In the genomic region with DNA sequence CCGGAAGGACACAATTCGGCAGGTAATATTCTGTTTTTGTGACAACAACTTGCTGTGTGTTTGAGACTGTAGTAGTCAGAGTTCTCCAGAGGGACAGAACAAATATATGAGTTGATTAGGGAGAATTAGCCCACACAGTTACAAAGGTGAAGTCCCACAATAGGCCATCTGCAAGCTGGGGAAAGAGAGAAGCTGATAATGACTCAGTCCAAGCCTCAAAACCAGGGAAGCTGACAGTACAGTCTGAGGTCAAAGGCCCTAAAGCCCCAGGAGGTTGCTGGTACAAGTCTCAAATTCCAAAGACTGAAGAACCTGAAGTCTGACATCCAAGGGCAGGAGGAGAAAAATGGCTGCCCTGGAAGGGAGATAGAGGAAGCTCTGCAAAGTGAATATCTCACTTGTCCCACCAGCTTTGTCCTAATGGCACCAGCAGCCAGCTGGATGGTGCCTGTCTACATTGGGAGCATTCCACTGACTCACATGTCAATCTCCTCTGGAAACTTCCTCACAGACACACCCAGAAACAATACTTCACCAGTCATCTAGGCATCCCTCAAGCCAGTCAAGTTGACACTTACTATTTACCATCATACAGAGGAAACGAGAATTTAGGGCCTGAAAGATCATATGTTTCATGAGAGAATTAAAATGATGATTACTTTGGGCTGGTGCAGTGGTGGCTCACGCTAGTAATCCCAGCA, we compare ENCODE assay signal across 21 cellular contexts. TPM values are rescaled to one million over a fixed set of nuclear protein-coding genes. Genes with fewer than 3 reads are reported as not detected.
DNase-seq lines count a peak whose midpoint lies in the region; ATAC-seq and TF ChIP-seq lines count a peak whose summit lies in the region.
"Had no signal": no experiment of that assay in that cellular context is flagged by ENCODE, and none has a peak within 500 bp of the region (broad histone marks: within the 10 kb centered on the region; RNA-seq: fewer than 3 reads in every experiment).

No MANE protein-coding gene starts in this region.

- H3K9ac ChIP-seq in neuronal stem cell (ENCODE audit: low read depth, low read length, poor library complexity), result no peak overlapping the region
- H3K9ac ChIP-seq: BLaER1 treated with 17β-estradiol and CSF1 and Interleukin-3, amounts not matched to agents 10 nM and 100 nM had no signal

- H2AK5ac ChIP-seq in neuronal stem cell (ENCODE audit: low read depth, low read length), result no peak overlapping the region

- H3K27ac ChIP-seq in neuronal stem cell (replicated peaks; ENCODE audit: low read length), result no peak overlapping the region
- H3K27ac ChIP-seq: BLaER1 treated with 17β-estradiol and CSF1 and Interleukin-3, amounts not matched to agents 10 nM and 100 nM; RWPE1; SJCRH30 had no signal

- H2BK5ac ChIP-seq in neuronal stem cell (ENCODE audit: low read length), result no peak overlapping the region

- DNase-seq in EL, result peak; percentile 22
- peak; percentile 27 for DNase-seq in choroid plexus epithelial cell (ENCODE audit: low read depth)
- DNase-seq in neuronal stem cell (ENCODE audit: low spot score), result no peak
- no peak for DNase-seq in mucosa of descending colon
- DNase-seq in superior temporal gyrus (ENCODE audit: extremely low spot score), result no peak
- no peak for DNase-seq in DMS79 (lab: John Stamatoyannopoulos, UW)
- no peak for DNase-seq in NCI-H1105 treated with DMSO at 0.1 percent for 48 hours (lab: John Stamatoyannopoulos, UW)
- DNase-seq: CD8-positive, alpha-beta memory T cell; GF-D8; NCI-H1436; NCI-H2029; NCI-H2171; NCI-H82; PC-3; SJCRH30 had no signal

- H3K23ac ChIP-seq in neuronal stem cell (ENCODE audit: low read depth, low read length, poor library complexity), result no peak overlapping the region

- no peak overlapping the region for H2BK15ac ChIP-seq in neuronal stem cell (ENCODE audit: low read length)

- no peak overlapping the region for H4K91ac ChIP-seq in neuronal stem cell (ENCODE audit: low read depth, low read length, poor library complexity)

- H2BK120ac ChIP-seq in neuronal stem cell (ENCODE audit: low read depth, low read length), result no peak overlapping the region

- TF ChIP-seq CTCF in choroid plexus epithelial cell (conservative IDR thresholded peaks at IDR 0.05; ENCODE audit: low read depth, low read length) (no peak), mucosa of descending colon (IDR thresholded peaks at IDR 0.05) (no peak)

- no CpG with 5 or more reads among the region's 4 CpGs for WGBS in neuronal stem cell (ENCODE audit: extremely low coverage in 2 of 2, insufficient read length in 2 of 2, insufficient replicate concordance in 1 of 2), 2 donors

- no peak overlapping the region for H3K18ac ChIP-seq in neuronal stem cell (ENCODE audit: low read length)

- H3K14ac ChIP-seq in neuronal stem cell (ENCODE audit: low read length), result no peak overlapping the region

- no peak overlapping the region for H3K4me3 ChIP-seq in choroid plexus epithelial cell (ENCODE audit: low read depth, low read length)
- no peak overlapping the region for H3K4me3 ChIP-seq in neuronal stem cell (ENCODE audit: low read length in 2 of 2)
- no peak overlapping the region for H3K4me3 ChIP-seq in mucosa of descending colon
- H3K4me3 ChIP-seq: BLaER1 treated with 17β-estradiol and CSF1 and Interleukin-3, amounts not matched to agents 10 nM and 100 nM; SJCRH30 had no signal

- H3K36me3 ChIP-seq in neuronal stem cell (replicated peaks in 1 of 2; ENCODE audit: control insufficient read depth in 2 of 2, insufficient read depth in 2 of 2, low read length in 2 of 2), result no peaks in the 10 kb centered on the region
- no peaks in the 10 kb centered on the region for H3K36me3 ChIP-seq in mucosa of descending colon (ENCODE audit: low read depth)
- H3K36me3 ChIP-seq: BLaER1 treated with 17β-estradiol and CSF1 and Interleukin-3, amounts not matched to agents 10 nM and 100 nM; SJCRH30 had no signal

- H4K8ac ChIP-seq in neuronal stem cell (ENCODE audit: low read depth, low read length), result no peak overlapping the region

- no peaks in the 10 kb centered on the region for H3K79me1 ChIP-seq in neuronal stem cell (ENCODE audit: low read depth, low read length)

- ATAC-seq in HG02870 (IDR thresholded peaks at IDR 0.05; ENCODE audit: unreplicated experiment) (peak; percentile 33), mucosa of descending colon (no peak)
- ATAC-seq: PC-3 had no signal

- peaks cover 3 to 11% of the 10 kb centered on the region in 2 donors for H3K4me1 ChIP-seq in neuronal stem cell (ENCODE audit: control insufficient read depth in 2 of 2, insufficient read depth in 1 of 2, low read depth in 1 of 2, low read length in 2 of 2)
- no peaks in the 10 kb centered on the region for H3K4me1 ChIP-seq in mucosa of descending colon (ENCODE audit: low read depth)
- H3K4me1 ChIP-seq: BLaER1 treated with 17β-estradiol and CSF1 and Interleukin-3, amounts not matched to agents 10 nM and 100 nM; SJCRH30 had no signal

- H2AFZ ChIP-seq in neuronal stem cell (ENCODE audit: low read length), result peak overlapping the region; percentile 68

- H3K27me3 ChIP-seq in neuronal stem cell (ENCODE audit: control insufficient read depth in 3 of 3, insufficient read depth in 3 of 3, low read depth in 1 of 3, low read length in 3 of 3), result no peaks in the 10 kb centered on the region
- H3K27me3 ChIP-seq: BLaER1 treated with 17β-estradiol and CSF1 and Interleukin-3, amounts not matched to agents 10 nM and 100 nM had no signal

- no peak overlapping the region for H3K4me2 ChIP-seq in neuronal stem cell (ENCODE audit: insufficient read depth, low read length, poor library complexity, severe bottlenecking)
- H3K4me2 ChIP-seq: BLaER1 treated with 17β-estradiol and CSF1 and Interleukin-3, amounts not matched to agents 10 nM and 100 nM had no signal

- H3K9me3 ChIP-seq in neuronal stem cell (replicated peaks in 1 of 2; ENCODE audit: control insufficient read depth in 2 of 2, insufficient read depth in 1 of 2, low read depth in 1 of 2, low read length in 2 of 2), result no peaks in the 10 kb centered on the region
- no peaks in the 10 kb centered on the region for H3K9me3 ChIP-seq in mucosa of descending colon
- H3K9me3 ChIP-seq: BLaER1 treated with 17β-estradiol and CSF1 and Interleukin-3, amounts not matched to agents 10 nM and 100 nM; SJCRH30 had no signal

- intact Hi-C loops in mucosa of descending colon (cut with DNase I, micrococcal nuclease), result no loop called here

- no peak overlapping the region for H2BK12ac ChIP-seq in neuronal stem cell (ENCODE audit: low read length)

- no peak overlapping the region for H3K4ac ChIP-seq in neuronal stem cell (ENCODE audit: low read length)

RNA-seq across cellular contexts. Expression of a gene that starts 36.3 kb away (rescaled TPM):
- polyA plus RNA-seq in neuronal stem cell (2013, experiment 1 of 2), result 0.04 TPM
- polyA plus RNA-seq in neuronal stem cell (2013, experiment 2 of 2), result 0.01 TPM
- not detected for total RNA-seq in mucosa of descending colon
- total RNA-seq: A172; CD8-positive, alpha-beta memory T cell; H4; NCI-H460; PC-3; SJCRH30 had no signal
- polyA plus RNA-seq: CD8-positive, alpha-beta memory T cell had no signal

Comparison
In these comparisons a context has a peak if more than half of its experiments do, and no peak if none do; other contexts are left out.
1. DNase-seq: peak in EL (single experiment) and choroid plexus epithelial cell (single experiment); none in neuronal stem cell (single experiment), mucosa of descending colon (0 of 3), superior temporal gyrus (single experiment), DMS79 (single experiment) and NCI-H1105 treated with DMSO at 0.1 percent for 48 hours (single experiment).